Comparison of ENCODE assay signal across 12 cellular contexts in the genomic region with DNA sequence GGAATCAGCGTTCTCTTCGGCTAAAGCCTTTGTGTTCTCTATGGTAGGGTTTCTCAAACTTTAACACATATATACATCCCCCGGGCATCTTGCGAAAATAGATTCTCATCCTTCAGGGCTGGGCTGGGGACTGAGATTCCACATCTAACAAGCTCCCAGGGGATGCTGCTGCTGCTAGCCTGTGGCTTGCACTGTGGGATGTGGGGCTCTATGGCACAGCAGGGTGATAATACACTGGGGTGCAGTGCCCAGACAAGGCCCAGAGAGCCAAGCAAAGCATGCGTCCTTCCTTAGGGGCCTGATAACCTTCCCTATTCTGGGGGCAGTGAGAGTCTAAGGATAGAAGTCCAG.
DNase-seq lines count a peak whose midpoint lies in the region; ATAC-seq and TF ChIP-seq lines count a peak whose summit lies in the region.
"Had no signal": no experiment of that assay in that cellular context is flagged by ENCODE, and none has a peak within 500 bp of the region (broad histone marks: within the 10 kb centered on the region; RNA-seq: fewer than 3 reads in every experiment).

No MANE protein-coding gene starts in this region.

- peak overlapping the region; percentile 87 for H3K27ac ChIP-seq in MM.1S (ENCODE audit: low read length)
- no peak overlapping the region for H3K27ac ChIP-seq in adrenal gland
- H3K27ac ChIP-seq: HL-60, ovary had no signal

- H3K9ac ChIP-seq in MM.1S (ENCODE audit: low read length): peak overlapping the region; percentile 56

- WGBS in adrenal gland, 4 donors: 71 to 83% (median 72%) methylated on average over 4 to 5 of the region's 5 CpGs

- no peak for DNase-seq in MM.1S
- no peak for DNase-seq in adrenal gland
- DNase-seq in activated CD8-positive, alpha-beta T cell treated with anti-CD3 and anti-CD28 coated beads, Interleukin-2, amount 10 ng/mL, durations not matched to agents 7 days and 5 days: no peak
- DNase-seq in epidermal melanocyte (ENCODE audit: insufficient read length, low spot score): no peak
- DNase-seq in NCI-H1092 (lab: John Stamatoyannopoulos, UW): no peak
- DNase-seq: cortex of kidney had no signal

- H3K4me3 Mint-ChIP-seq in activated CD8-positive, alpha-beta T cell treated with anti-CD3 and anti-CD28 coated beads, Interleukin-2, amount 10 ng/mL, durations not matched to agents 7 days and 5 days: no peak overlapping the region
- H3K4me3 Mint-ChIP-seq: activated T-cell treated with anti-CD3 and anti-CD28 coated beads, Interleukin-2, amount 50 U/mL, for 24 hours had no signal

- no peaks in the 10 kb centered on the region for H3K79me2 ChIP-seq in MM.1S (ENCODE audit: low read length)

- ATAC-seq in GM18502 (IDR thresholded peaks at IDR 0.05; ENCODE audit: poor library complexity, unreplicated experiment): peak; percentile 18
- ATAC-seq in GM19467 (IDR thresholded peaks at IDR 0.05; ENCODE audit: unreplicated experiment): peak; percentile 19
- ATAC-seq in HG02943 (IDR thresholded peaks at IDR 0.05; ENCODE audit: low read depth, unreplicated experiment): peak; percentile 13
- ATAC-seq in activated CD8-positive, alpha-beta T cell treated with anti-CD3 and anti-CD28 coated beads, Interleukin-2, amount 10 ng/mL, durations not matched to agents 7 days and 5 days: no peak

- TF ChIP-seq POLR2A in adrenal gland (IDR thresholded peaks at IDR 0.05): no peak

- H3K4me3 ChIP-seq in MM.1S (ENCODE audit: low read length): peak overlapping the region; percentile 47
- no peak overlapping the region for H3K4me3 ChIP-seq in adrenal gland
- H3K4me3 ChIP-seq: ovary had no signal

- no peaks in the 10 kb centered on the region for H3K27me3 Mint-ChIP-seq in activated CD8-positive, alpha-beta T cell treated with anti-CD3 and anti-CD28 coated beads, Interleukin-2, amount 10 ng/mL, durations not matched to agents 7 days and 5 days (ENCODE audit: low read depth)

- intact Hi-C loops in adrenal gland (cut with DNase I): loop anchor here (2.0 to 10.0 kb wide), 5 partner anchors 202 to 468 kb away; no protein-coding TSS in a partner anchor

- no peak overlapping the region for H3K27ac Mint-ChIP-seq in activated CD8-positive, alpha-beta T cell treated with anti-CD3 and anti-CD28 coated beads, Interleukin-2, amount 10 ng/mL, durations not matched to agents 7 days and 5 days
- H3K27ac Mint-ChIP-seq: activated T-cell treated with anti-CD3 and anti-CD28 coated beads, Interleukin-2, amount 50 U/mL, for 24 hours had no signal

- no peaks in the 10 kb centered on the region for H3K9me3 Mint-ChIP-seq in activated CD8-positive, alpha-beta T cell treated with anti-CD3 and anti-CD28 coated beads, Interleukin-2, amount 10 ng/mL, durations not matched to agents 7 days and 5 days (ENCODE audit: insufficient read depth)
- H3K9me3 Mint-ChIP-seq: activated T-cell treated with anti-CD3 and anti-CD28 coated beads, Interleukin-2, amount 50 U/mL, for 24 hours had no signal

- H3K9me3 ChIP-seq in MM.1S (replicated peaks; ENCODE audit: insufficient read depth, low read length): no peaks in the 10 kb centered on the region
- H3K9me3 ChIP-seq in adrenal gland (replicated peaks in 1 of 3): no peaks in the 10 kb centered on the region
- H3K9me3 ChIP-seq: ovary had no signal

- H3K4me1 ChIP-seq in MM.1S (ENCODE audit: low read length) (peaks cover 23% of the 10 kb centered on the region), adrenal gland (replicated peaks in 1 of 2) (no peaks in the 10 kb centered on the region)

- no peaks in the 10 kb centered on the region for H3K4me1 Mint-ChIP-seq in activated CD8-positive, alpha-beta T cell treated with anti-CD3 and anti-CD28 coated beads, Interleukin-2, amount 10 ng/mL, durations not matched to agents 7 days and 5 days (ENCODE audit: low read depth)

- no peaks in the 10 kb centered on the region for H3K27me3 ChIP-seq in MM.1S (replicated peaks; ENCODE audit: insufficient read depth, low read length)
- no peaks in the 10 kb centered on the region for H3K27me3 ChIP-seq in adrenal gland
- H3K27me3 ChIP-seq: ovary had no signal

- H3F3A ChIP-seq in MM.1S (ENCODE audit: insufficient read depth, low read length): peaks cover 26% of the 10 kb centered on the region

- no peak for TF ChIP-seq CTCF in MM.1S (IDR thresholded peaks at IDR 0.05; ENCODE audit: low read length)
- no peak for TF ChIP-seq CTCF in adrenal gland (IDR thresholded peaks at IDR 0.05)

- POLR2A ChIA-PET in activated CD8-positive, alpha-beta T cell treated with anti-CD3 and anti-CD28 coated beads, Interleukin-2, amount 10 ng/mL, durations not matched to agents 7 days and 5 days (lab: Charles Lee): no interaction called here

- peak overlapping the region; percentile 36 for H2AFZ ChIP-seq in MM.1S (ENCODE audit: low read length)

- H3K4me2 ChIP-seq in MM.1S (ENCODE audit: low read depth, low read length): peak overlapping the region; percentile 96

- H3K36me3 Mint-ChIP-seq in activated CD8-positive, alpha-beta T cell treated with anti-CD3 and anti-CD28 coated beads, Interleukin-2, amount 10 ng/mL, durations not matched to agents 7 days and 5 days (ENCODE audit: low read depth): no peaks in the 10 kb centered on the region

- no peaks in the 10 kb centered on the region for H3K9me2 ChIP-seq in MM.1S (replicated peaks; ENCODE audit: insufficient read depth, low read length)

- H4K20me1 ChIP-seq in MM.1S (ENCODE audit: insufficient read depth, low read length): no peaks in the 10 kb centered on the region

- H3K36me3 ChIP-seq in MM.1S (replicated peaks; ENCODE audit: insufficient read depth, low read length): no peaks in the 10 kb centered on the region
- H3K36me3 ChIP-seq in adrenal gland (replicated peaks in 1 of 2): no peaks in the 10 kb centered on the region
- H3K36me3 ChIP-seq: ovary had no signal

- CTCF ChIA-PET in activated CD8-positive, alpha-beta T cell treated with anti-CD3 and anti-CD28 coated beads, Interleukin-2, amount 10 ng/mL, durations not matched to agents 7 days and 5 days (lab: Charles Lee): interaction anchor here (0.7 to 2.9 kb wide), 20 partner anchors 12 to 1928 kb away, joined by 3 to 41 read pairs (median 3); no protein-coding TSS in a partner anchor
